ENCODE assay signal across 26 cellular contexts in genomic region chr1:17816511-17816910, GRCh38.
"Had no signal": no experiment of that assay in that cellular context is flagged by ENCODE, and none has a peak within 500 bp of the region (broad histone marks: within the 10 kb centered on the region; RNA-seq: fewer than 3 reads in every experiment).

No MANE protein-coding gene starts in this region.

- H3K36me3 ChIP-seq: heart right ventricle, left ventricle myocardium inferior, neural progenitor cell, neutrophil, ovary, prostate gland, spleen, suprapubic skin, thoracic aorta, tibial artery, uterus had no signal

- DNase-seq: heart right ventricle; kidney glomerular epithelial cell; left ventricle myocardium inferior; mesendoderm; midbrain; naive B cell; natural killer cell; nephron progenitor cell; occipital lobe; ovary; retina; right cardiac atrium; spleen; stimulated activated CD4-positive, alpha-beta T cell treated with anti-CD3 and anti-CD28 coated beads, Interleukin-4, amount 100 ng/mL, for 24 hours; stimulated activated naive CD4-positive, alpha-beta T cell; tibial artery; uterus had no signal

- H3K9me3 ChIP-seq: neutrophil, ovary, prostate gland, suprapubic skin, thoracic aorta, uterus had no signal

- H3K4me1 ChIP-seq: neural progenitor cell, prostate gland, spleen, suprapubic skin, tibial artery, uterus had no signal

- FAIRE-seq: keratinocyte had no signal

- H3K4me3 ChIP-seq: heart right ventricle, hepatocyte, left ventricle myocardium inferior, lung, neural progenitor cell, ovary, prostate gland, skin epidermis, spleen, suprapubic skin, thoracic aorta, tibial artery, uterus had no signal

- H3K27me3 ChIP-seq: neural progenitor cell, ovary had no signal

- H3K27ac ChIP-seq: heart right ventricle, hepatocyte, left ventricle myocardium inferior, neural progenitor cell, neutrophil, ovary, prostate gland, skin epidermis, spleen, suprapubic skin, thoracic aorta, tibial artery, uterus had no signal

- H3K9ac ChIP-seq: neural progenitor cell had no signal
